ENCODE assay signal across 8 cellular contexts in the genomic region with DNA sequence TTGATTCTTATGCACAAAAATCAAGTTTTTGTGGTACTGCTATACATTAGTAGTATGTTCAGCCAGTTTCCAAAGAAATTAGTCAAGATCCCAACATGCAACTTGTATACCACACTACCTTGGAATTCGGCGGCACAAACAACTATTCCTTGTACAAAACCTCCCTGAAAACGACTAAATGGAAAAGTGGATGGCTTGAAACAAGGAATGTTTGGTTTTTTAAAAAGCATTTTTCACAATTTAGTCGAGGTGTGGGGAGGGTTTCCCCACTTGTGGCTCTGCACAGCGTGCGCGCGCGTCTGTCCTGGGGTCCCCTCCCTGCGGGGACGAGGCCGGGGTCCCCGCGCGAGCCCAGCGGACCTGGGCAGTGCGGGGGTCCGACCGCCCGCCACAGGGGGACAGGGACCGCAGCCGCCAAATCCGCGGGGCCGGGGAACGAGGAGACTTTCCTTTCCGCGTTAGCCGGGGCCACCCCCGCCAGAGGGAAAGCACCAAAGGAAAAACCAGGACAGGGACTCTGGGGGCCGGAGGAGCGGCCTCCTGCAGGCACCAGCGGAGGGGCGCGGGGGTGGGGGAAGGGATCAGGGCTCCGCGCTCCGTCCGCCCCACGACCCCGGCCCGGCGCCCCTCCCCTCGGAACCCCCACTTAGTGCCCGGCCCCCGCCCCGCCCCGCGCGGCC. TPM values are rescaled to one million over a fixed set of nuclear protein-coding genes. Genes with fewer than 3 reads are reported as not detected.
DNase-seq lines count a peak whose midpoint lies in the region; ATAC-seq and TF ChIP-seq lines count a peak whose summit lies in the region.

No MANE protein-coding gene starts in this region.

- H3K27me3 Mint-ChIP-seq in activated naive CD8-positive, alpha-beta T cell treated with anti-CD3 and anti-CD28 coated beads for 36 hours = peaks cover 41% of the 10 kb centered on the region

- H3K27ac ChIP-seq in right atrium auricular region (peak overlapping the region; percentile 84 to 90), rectal smooth muscle tissue (ENCODE audit: low read depth, low read length) (peak overlapping the region; percentile 87)

- H3K27ac Mint-ChIP-seq in activated naive CD8-positive, alpha-beta T cell treated with anti-CD3 and anti-CD28 coated beads for 36 hours = no peak overlapping the region

- no peaks in the 10 kb centered on the region for H3K9me3 Mint-ChIP-seq in activated naive CD8-positive, alpha-beta T cell treated with anti-CD3 and anti-CD28 coated beads for 36 hours

- H3K4me1 ChIP-seq in right atrium auricular region = peaks cover 0 to 34% of the 10 kb centered on the region in 2 donors
- peaks cover 11% of the 10 kb centered on the region for H3K4me1 ChIP-seq in rectal smooth muscle tissue (ENCODE audit: control insufficient read depth, insufficient read depth, low read length)

- peak; percentile 76 for DNase-seq in DMS53 (lab: John Stamatoyannopoulos, UW)
- DNase-seq in activated naive CD8-positive, alpha-beta T cell treated with anti-CD3 and anti-CD28 coated beads for 36 hours = no peak
- DNase-seq in right atrium auricular region (ENCODE audit: low spot score) = no peak
- DNase-seq in HuH-7 (ENCODE audit: low spot score) = no peak
- DNase-seq in NCI-H187 treated with DMSO at 0.1 percent for 48 hours (lab: John Stamatoyannopoulos, UW) = no peak

- H3K9me3 ChIP-seq in right atrium auricular region = no peaks in the 10 kb centered on the region

- no peak overlapping the region for H3K9ac ChIP-seq in rectal smooth muscle tissue (ENCODE audit: low read length)

- ATAC-seq in GM19395 (IDR thresholded peaks at IDR 0.05; ENCODE audit: unreplicated experiment) (peak; percentile 28), HG03432 (IDR thresholded peaks at IDR 0.05; ENCODE audit: unreplicated experiment) (peak; percentile 23)

- H3K27me3 ChIP-seq in right atrium auricular region (no peaks in the 10 kb centered on the region), rectal smooth muscle tissue (ENCODE audit: control insufficient read depth, insufficient read depth, low read length) (no peaks in the 10 kb centered on the region)

- no peaks in the 10 kb centered on the region for H3K36me3 Mint-ChIP-seq in activated naive CD8-positive, alpha-beta T cell treated with anti-CD3 and anti-CD28 coated beads for 36 hours

- peaks cover 6% of the 10 kb centered on the region for H3K4me1 Mint-ChIP-seq in activated naive CD8-positive, alpha-beta T cell treated with anti-CD3 and anti-CD28 coated beads for 36 hours

- H3K4me3 ChIP-seq in right atrium auricular region (peak overlapping the region; percentile 77 to 85), rectal smooth muscle tissue (ENCODE audit: low read length) (peak overlapping the region; percentile 63)

- H3K36me3 ChIP-seq in right atrium auricular region = no peaks in the 10 kb centered on the region
- H3K36me3 ChIP-seq in rectal smooth muscle tissue (ENCODE audit: control insufficient read depth, insufficient read depth, low read length) = no peaks in the 10 kb centered on the region

- no peak for TF ChIP-seq CTCF in right atrium auricular region (IDR thresholded peaks at IDR 0.05)

- H3K4me3 Mint-ChIP-seq in activated naive CD8-positive, alpha-beta T cell treated with anti-CD3 and anti-CD28 coated beads for 36 hours = peak overlapping the region; percentile 59

RNA-seq across cellular contexts. Expression of gene SOCS6, which starts 0.5 kb away (rescaled TPM):
- total RNA-seq in activated naive CD8-positive, alpha-beta T cell treated with anti-CD3 and anti-CD28 coated beads for 36 hours = 1 to 10 TPM; 2.1 to 2.2 TPM
- total RNA-seq in right atrium auricular region = 10 to 100 TPM; 16.2 to 18.7 TPM

Comparison
In these comparisons a context has a peak if more than half of its experiments do, and no peak if none do; other contexts are left out.
1. RNA of gene SOCS6, which starts 0.5 kb away (total RNA-seq): 16.2 to 18.7 TPM in right atrium auricular region; 2.1 to 2.2 TPM in activated naive CD8-positive, alpha-beta T cell treated with anti-CD3 and anti-CD28 coated beads for 36 hours; every median in the first group is over 4 times any median in the second.